10 cellular contexts compared by ENCODE assay signal in genomic region chr18:44651453-44651852, GRCh38. TPM values are rescaled to one million over a fixed set of nuclear protein-coding genes. Genes with fewer than 3 reads are reported as not detected.
A peak's percentile ranks its signal among the peaks of the same experiment; 100 is the strongest.
DNase-seq lines count a peak whose midpoint lies in the region; ATAC-seq and TF ChIP-seq lines count a peak whose summit lies in the region.
"Had no signal": no experiment of that assay in that cellular context is flagged by ENCODE, and none has a peak within 500 bp of the region (broad histone marks: within the 10 kb centered on the region; RNA-seq: fewer than 3 reads in every experiment).

No MANE protein-coding gene starts in this region.

- no peaks in the 10 kb centered on the region for H3K9me3 ChIP-seq in right cardiac atrium (ENCODE audit: control insufficient read depth, low read length)
- H3K9me3 ChIP-seq in gastrocnemius medialis: no peaks in the 10 kb centered on the region

- H3K4me3 Mint-ChIP-seq in WTC11: no peak overlapping the region
- H3K4me3 Mint-ChIP-seq in activated CD4-positive, alpha-beta memory T cell treated with anti-CD3 and anti-CD28 coated beads for 36 hours: no peak overlapping the region

- in situ Hi-C loops in gastrocnemius medialis (cut with MboI; ENCODE audit: low sequenced_read_pairs in 4 of 4): loop anchor here in 1 of 4 donors (25.0 kb wide), 1 partner anchor 561 kb away; no protein-coding TSS in a partner anchor

- WGBS in right cardiac atrium: 14% methylated on average over 6 of the region's 6 CpGs

- H3K27ac Mint-ChIP-seq in WTC11: no peak overlapping the region
- no peak overlapping the region for H3K27ac Mint-ChIP-seq in activated CD4-positive, alpha-beta memory T cell treated with anti-CD3 and anti-CD28 coated beads for 36 hours

- H3K27ac ChIP-seq in right cardiac atrium (ENCODE audit: low read length) (no peak overlapping the region), gastrocnemius medialis (no peak overlapping the region)

- intact Hi-C loops in right cardiac atrium (cut with DNase I) (no loop called here), gastrocnemius medialis (cut with DNase I; ENCODE audit: low total_unique reads) (no loop called here)
- intact Hi-C loops in activated CD4-positive, alpha-beta memory T cell treated with anti-CD3 and anti-CD28 coated beads for 36 hours (cut with micrococcal nuclease): no loop called here

- POLR2A ChIA-PET in WTC11 (lab: Charles Lee): no interaction called here
- POLR2A ChIA-PET in activated CD4-positive, alpha-beta memory T cell treated with anti-CD3 and anti-CD28 coated beads for 36 hours (lab: Charles Lee): no interaction called here

- DNase-seq in H4 (ENCODE audit: low spot score) (peak; percentile 23), WTC11 (ENCODE audit: low spot score) (no peak), right cardiac atrium (peak in 2 of 3 donors; percentile 27 to 59), stromal cell of bone marrow (ENCODE audit: low read depth) (peak; percentile 61), gastrocnemius medialis (no peak), mesenteric fat pad (ENCODE audit: low spot score) (no peak)
- no peak for DNase-seq in activated CD4-positive, alpha-beta memory T cell treated with anti-CD3 and anti-CD28 coated beads for 36 hours
- DNase-seq: NCI-H774; stimulated activated naive CD8-positive, alpha-beta T cell treated with anti-CD3 and anti-CD28 coated beads, Interleukin-15, Interleukin-2, amounts not matched to agents 100 U/mL and 50 U/mL, for 24 hours had no signal

- no peaks in the 10 kb centered on the region for H3K4me1 ChIP-seq in right cardiac atrium (ENCODE audit: control insufficient read depth, insufficient read depth, low read length)
- H3K4me1 ChIP-seq in gastrocnemius medialis: no peaks in the 10 kb centered on the region

- peak; percentile 67 for ATAC-seq in WTC11
- peak; percentile 97 to 98 for ATAC-seq in right cardiac atrium
- no peak for ATAC-seq in GM21447 (IDR thresholded peaks at IDR 0.05; ENCODE audit: unreplicated experiment)
- no peak for ATAC-seq in gastrocnemius medialis
- ATAC-seq: stimulated activated naive CD8-positive, alpha-beta T cell treated with anti-CD3 and anti-CD28 coated beads, Interleukin-15, Interleukin-2, amounts not matched to agents 100 U/mL and 50 U/mL, for 24 hours had no signal

- H3K4me3 ChIP-seq in right cardiac atrium (ENCODE audit: low read length) (no peak overlapping the region), gastrocnemius medialis (no peak overlapping the region)

- H3K9me3 Mint-ChIP-seq in WTC11: 0 out of 2 replicates have a peak, but pooled peaks cover 3% of the 10 kb centered on the region
- H3K9me3 Mint-ChIP-seq in activated CD4-positive, alpha-beta memory T cell treated with anti-CD3 and anti-CD28 coated beads for 36 hours: no peaks in the 10 kb centered on the region

- no peaks in the 10 kb centered on the region for H3K27me3 Mint-ChIP-seq in WTC11 (ENCODE audit: low read depth)
- peaks cover 9% of the 10 kb centered on the region for H3K27me3 Mint-ChIP-seq in activated CD4-positive, alpha-beta memory T cell treated with anti-CD3 and anti-CD28 coated beads for 36 hours

- no peak for TF ChIP-seq CTCF in WTC11 (IDR thresholded peaks at IDR 0.05)
- no peak for TF ChIP-seq CTCF in gastrocnemius medialis (IDR thresholded peaks at IDR 0.05 in 4 of 5, conservative IDR thresholded peaks at IDR 0.05 in 1 of 5)

- no peaks in the 10 kb centered on the region for H3K36me3 Mint-ChIP-seq in WTC11
- H3K36me3 Mint-ChIP-seq in activated CD4-positive, alpha-beta memory T cell treated with anti-CD3 and anti-CD28 coated beads for 36 hours: no peaks in the 10 kb centered on the region

- H3K4me1 Mint-ChIP-seq in WTC11: peaks cover 10% of the 10 kb centered on the region
- no peaks in the 10 kb centered on the region for H3K4me1 Mint-ChIP-seq in activated CD4-positive, alpha-beta memory T cell treated with anti-CD3 and anti-CD28 coated beads for 36 hours (ENCODE audit: low read depth)

- CTCF ChIA-PET in WTC11 (lab: Charles Lee): no interaction called here
- CTCF ChIA-PET in activated CD4-positive, alpha-beta memory T cell treated with anti-CD3 and anti-CD28 coated beads for 36 hours (lab: Charles Lee): no interaction called here

- no peak for TF ChIP-seq POLR2A in gastrocnemius medialis (IDR thresholded peaks at IDR 0.05)

- no peaks in the 10 kb centered on the region for H3K27me3 ChIP-seq in right cardiac atrium (ENCODE audit: control insufficient read depth, insufficient read depth)
- H3K27me3 ChIP-seq in gastrocnemius medialis: no peaks in the 10 kb centered on the region

- H3K36me3 ChIP-seq in gastrocnemius medialis: no peaks in the 10 kb centered on the region

TF ChIP-seq in WTC11, 78 proteins besides CTCF, POLR2A, EP300 and RAD21:
- TF ChIP-seq GRHL2 (CRISPR knock-in tag; IDR thresholded peaks at IDR 0.05; ENCODE audit: insufficient replicate concordance, severe bottlenecking) (no peak), ZNF423 (CRISPR knock-in tag; IDR thresholded peaks at IDR 0.05) (no peak), AR (CRISPR knock-in tag; IDR thresholded peaks at IDR 0.05) (no peak), ATF3 (CRISPR knock-in tag; conservative IDR thresholded peaks at IDR 0.05) (no peak), GTF2I (CRISPR knock-in tag; conservative IDR thresholded peaks at IDR 0.05) (no peak), JUN (CRISPR knock-in tag; IDR thresholded peaks at IDR 0.05) (no peak), SMAD3 (CRISPR knock-in tag; IDR thresholded peaks at IDR 0.05; ENCODE audit: borderline replicate concordance) (no peak), E2F4 (CRISPR knock-in tag; IDR thresholded peaks at IDR 0.05; ENCODE audit: borderline replicate concordance, low read depth) (no peak)

RNA-seq across cellular contexts. Expression of gene SETBP1, which starts 29.2 kb away (rescaled TPM):
- 2.7 and 3.6 TPM in 2 replicates for total RNA-seq in H4 (2014; rRNA removed; shearing (Covaris generic))
- 5.9 to 9.6 TPM (median 6.3 TPM) in 3 replicates for total RNA-seq in WTC11 (2021)
- total RNA-seq in right cardiac atrium: 10 to 100 TPM; 16.4 to 24.1 (median 19.8) TPM
- 2.0 TPM for polyA plus RNA-seq in right cardiac atrium
- total RNA-seq in gastrocnemius medialis: 10 to 100 TPM in 3 of 4 donors, 1 to 10 TPM in 1; 9.2 to 20.0 (median 15.3) TPM
- 1 to 10 TPM; 6.4 to 6.7 TPM for total RNA-seq in activated CD4-positive, alpha-beta memory T cell treated with anti-CD3 and anti-CD28 coated beads for 36 hours
- 21.6 TPM for total RNA-seq in mesenteric fat pad

Comparison
In these comparisons a context has a peak if more than half of its experiments do, and no peak if none do; other contexts are left out.
1. DNase-seq: peak in H4 (single experiment), right cardiac atrium (2 of 3) and stromal cell of bone marrow (single experiment); none in WTC11 (single experiment), gastrocnemius medialis (0 of 2), activated CD4-positive, alpha-beta memory T cell treated with anti-CD3 and anti-CD28 coated beads for 36 hours (single experiment) and mesenteric fat pad (single experiment).
2. ATAC-seq: peak in WTC11 (single experiment) and right cardiac atrium (2 of 2); none in GM21447 (single experiment) and gastrocnemius medialis (0 of 2).